8 cellular contexts compared by ENCODE assay signal in genomic region chr2:233250985-233251305, GRCh38. TPM values are rescaled to one million over a fixed set of nuclear protein-coding genes. Genes with fewer than 3 reads are reported as not detected.
DNase-seq lines count a peak whose midpoint lies in the region; TF ChIP-seq lines count a peak whose summit lies in the region.

No MANE protein-coding gene starts in this region.

- H3K27me3 ChIP-seq in adipocyte (replicated peaks; ENCODE audit: control insufficient read depth, insufficient read depth, low read length) (no peaks in the 10 kb centered on the region), muscle layer of duodenum (ENCODE audit: low read depth, low read length) (no peaks in the 10 kb centered on the region)

- H3K4me1 Mint-ChIP-seq in HFFc6 (ENCODE audit: low read depth): peaks cover 42% of the 10 kb centered on the region

- DNase-seq in HFFc6: no peak
- DNase-seq in adipocyte (ENCODE audit: low read depth): no peak
- DNase-seq in NK-92 (lab: John Stamatoyannopoulos, UW; ENCODE audit: unreplicated experiment): no peak
- DNase-seq in HUDEP-2 (lab: John Stamatoyannopoulos, UW; ENCODE audit: unreplicated experiment in 76 of 76): no peak
- DNase-seq in NCI-H1417 (lab: John Stamatoyannopoulos, UW): no peak
- DNase-seq in stimulated activated naive CD4-positive, alpha-beta T cell (lab: John Stamatoyannopoulos, UW): no peak

- no peaks in the 10 kb centered on the region for H3K9me3 Mint-ChIP-seq in HFFc6

- no peaks in the 10 kb centered on the region for H3K36me3 Mint-ChIP-seq in HFFc6 (ENCODE audit: low read depth)

- peak overlapping the region; percentile 99 for H3K4me3 ChIP-seq in adipocyte (ENCODE audit: low read length)
- peak overlapping the region; percentile 49 to 93 for H3K4me3 ChIP-seq in muscle layer of duodenum (ENCODE audit: low read depth in 1 of 2, low read length in 2 of 2)

- H3K4me3 Mint-ChIP-seq in HFFc6: peak overlapping the region; percentile 97

- H3K36me3 ChIP-seq in adipocyte (ENCODE audit: control insufficient read depth, insufficient read depth, low read length, severe bottlenecking): peaks cover 3% of the 10 kb centered on the region
- H3K36me3 ChIP-seq in muscle layer of duodenum (ENCODE audit: control insufficient read depth in 1 of 2, insufficient read depth in 2 of 2, low read length in 2 of 2): peaks cover 0 to under 1% of the 10 kb centered on the region in 2 donors

- peak overlapping the region; percentile 97 for H3K9ac ChIP-seq in adipocyte (ENCODE audit: low read length)

- no peak for TF ChIP-seq CTCF in C4-2B (conservative IDR thresholded peaks at IDR 0.05)
- no peak for TF ChIP-seq CTCF in HFFc6 (IDR thresholded peaks at IDR 0.05)

- H3K27ac ChIP-seq in C4-2B: peak overlapping the region; percentile 84
- peak overlapping the region; percentile 84 for H3K27ac ChIP-seq in muscle layer of duodenum (ENCODE audit: low read length)

- H3K9me3 ChIP-seq in adipocyte (ENCODE audit: control insufficient read depth, low read length) (no peaks in the 10 kb centered on the region), muscle layer of duodenum (ENCODE audit: control insufficient read depth in 1 of 2, low read length in 2 of 2) (no peaks in the 10 kb centered on the region)

- H3K27me3 Mint-ChIP-seq in HFFc6 (ENCODE audit: insufficient read depth): no peaks in the 10 kb centered on the region; the same call in 1 of the 2 replicates

- peak overlapping the region; percentile 85 for H3K27ac Mint-ChIP-seq in HFFc6

- H3K4me1 ChIP-seq in adipocyte (ENCODE audit: control insufficient read depth, insufficient read depth, low read length) (peaks cover 16% of the 10 kb centered on the region), muscle layer of duodenum (ENCODE audit: control insufficient read depth in 1 of 2, insufficient read depth in 2 of 2, low read length in 2 of 2) (peaks cover 17 to 24% of the 10 kb centered on the region in 2 donors)

RNA-seq across cellular contexts. Expression of gene ATG16L1, which starts 0.5 kb away (rescaled TPM):
- 10 to 100 TPM; 19.7 to 22.8 (median 21.6) TPM for total RNA-seq in HFFc6 (2021; fragmentation: NEBNext Ultra II Directional; extraction: Animal tissue kit (Norgen Biotek cat#: 25700))

RNA-seq across cellular contexts. Expression of gene SAG, which starts 56.7 kb away (rescaled TPM):
- not detected for total RNA-seq in HFFc6 (2021; fragmentation: NEBNext Ultra II Directional; extraction: Animal tissue kit (Norgen Biotek cat#: 25700))
